8 cellular contexts compared by ENCODE assay signal in genomic region chr1:163321311-163322305, GRCh38. TPM values are rescaled to one million over a fixed set of nuclear protein-coding genes. Genes with fewer than 3 reads are reported as not detected.
A peak's percentile ranks its signal among the peaks of the same experiment; 100 is the strongest.
DNase-seq lines count a peak whose midpoint lies in the region; ATAC-seq and TF ChIP-seq lines count a peak whose summit lies in the region.

Gene NUF2, plus strand, starts transcription at chr1:163321954. Its CDS starts 4,098 bp downstream, at chr1:163326052.

- POLR2A ChIA-PET in CD8-positive, alpha-beta memory T cell (lab: Charles Lee), result no interaction called here

- TF ChIP-seq CTCF in lung (IDR thresholded peaks at IDR 0.05; ENCODE audit: control extremely low read depth, extremely low read depth), result no peak

- peaks cover 0 to 9% (median 0%) of the 10 kb centered on the region in 3 donors for H3K36me3 Mint-ChIP-seq in CD8-positive, alpha-beta memory T cell

- peak; percentile 93 to 96 (median 95) for DNase-seq in CD8-positive, alpha-beta memory T cell
- DNase-seq in HS-5 (ENCODE audit: low read depth), result peak; percentile 91
- DNase-seq in NK-92 treated with Interleukin-12 subunit alpha and Interleukin-12 subunit beta, amount 100 ng/mL, for 24 hours (lab: John Stamatoyannopoulos, UW), result peak; percentile 95
- peak; percentile 99 for DNase-seq in activated CD8-positive, alpha-beta memory T cell treated with anti-CD3 and anti-CD28 coated beads for 24 hours
- DNase-seq in effector CD8-positive, alpha-beta T cell (lab: John Stamatoyannopoulos, UW), result peak; percentile 93
- peak; percentile 97 for DNase-seq in lung (ENCODE audit: low spot score)
- peak; percentile 91 to 95 (median 93) for DNase-seq in stimulated activated CD4-positive, alpha-beta T cell treated with anti-CD3 and anti-CD28 coated beads, TNF-alpha, amount 100 ng/mL, for 4 hours (ENCODE audit: low read depth in 3 of 3)

- H3K27ac Mint-ChIP-seq in CD8-positive, alpha-beta memory T cell, result peak within 1 kb of the TSS; percentile 91 to 99 (median 96)

- WGBS in lung, 2 donors, result 0 to 1% methylated on average over 58 of the region's 58 CpGs

- no peaks in the 10 kb centered on the region for H3K36me3 ChIP-seq in CD8-positive, alpha-beta memory T cell (ENCODE audit: insufficient read depth, low read length)
- peaks cover 3 to 5% of the 10 kb centered on the region in 2 donors for H3K36me3 ChIP-seq in lung (ENCODE audit: control insufficient read depth in 2 of 2, insufficient read depth in 2 of 2, low read length in 2 of 2)

- no peaks in the 10 kb centered on the region for H3K27me3 ChIP-seq in CD8-positive, alpha-beta memory T cell (ENCODE audit: insufficient read depth, low read length, poor library complexity, severe bottlenecking)
- H3K27me3 ChIP-seq in lung (ENCODE audit: control insufficient read depth, insufficient read depth), result no peaks in the 10 kb centered on the region

- peak; percentile 93 for ATAC-seq in GM19468 (IDR thresholded peaks at IDR 0.05; ENCODE audit: extremely low read depth, unreplicated experiment)
- ATAC-seq in lung (ENCODE audit: insufficient read depth, low FRiP score), result peak; percentile 99

- H3K4me1 Mint-ChIP-seq in CD8-positive, alpha-beta memory T cell, result peaks cover 21 to 25% (median 24%) of the 10 kb centered on the region in 3 donors

- CTCF ChIA-PET in CD8-positive, alpha-beta memory T cell (lab: Charles Lee), result interaction anchor here (1.2 to 1.4 kb wide), 2 partner anchors 468 to 474 kb away, joined by 4 to 5 read pairs; no protein-coding TSS in a partner anchor

- peak within 1 kb of the TSS; percentile 88 to 97 (median 94) for H3K4me3 Mint-ChIP-seq in CD8-positive, alpha-beta memory T cell

- H3K4me1 ChIP-seq in CD8-positive, alpha-beta memory T cell (ENCODE audit: insufficient read depth, low read length), result peaks cover 21% of the 10 kb centered on the region
- peaks cover 0 to 5% of the 10 kb centered on the region in 2 donors for H3K4me1 ChIP-seq in lung (ENCODE audit: control insufficient read depth in 2 of 2, insufficient read depth in 2 of 2, low read length in 2 of 2)

- H3K9me3 Mint-ChIP-seq in CD8-positive, alpha-beta memory T cell, result no peaks in the 10 kb centered on the region

- peak within 1 kb of the TSS; percentile 62 for H3K27ac ChIP-seq in CD8-positive, alpha-beta memory T cell (ENCODE audit: low read depth, low read length)
- peak within 1 kb of the TSS; percentile 3 to 67 for H3K27ac ChIP-seq in lung (ENCODE audit: low read depth in 1 of 2, low read length in 1 of 2)

- no peaks in the 10 kb centered on the region for H3K9me3 ChIP-seq in CD8-positive, alpha-beta memory T cell (ENCODE audit: low read length)
- no peaks in the 10 kb centered on the region for H3K9me3 ChIP-seq in lung (ENCODE audit: control insufficient read depth in 2 of 2, insufficient read depth in 1 of 2, low read length in 1 of 2)

- H3K4me3 ChIP-seq in CD8-positive, alpha-beta memory T cell (ENCODE audit: low read length), result peak within 1 kb of the TSS; percentile 61
- H3K4me3 ChIP-seq in lung, result peak within 1 kb of the TSS; percentile 77

- peaks cover 0 to 3% of the 10 kb centered on the region in 2 donors for H3K27me3 Mint-ChIP-seq in CD8-positive, alpha-beta memory T cell

RNA-seq across cellular contexts. Expression of gene NUF2, which starts in this region (rescaled TPM):
- 10 to 100 TPM; 26.1 to 28.5 TPM for total RNA-seq in CD8-positive, alpha-beta memory T cell
- polyA plus RNA-seq in CD8-positive, alpha-beta memory T cell, result 0.99 TPM
- 1 to 10 TPM; 1.2 to 7.2 TPM for total RNA-seq in lung
- 1 to 10 TPM; 1.3 to 3.0 TPM for polyA plus RNA-seq in lung

Comparison
In these comparisons a context has a peak if more than half of its experiments do, and no peak if none do; other contexts are left out.
1. Peak in every context shown above with its lines: DNase-seq, ATAC-seq, H3K4me3 ChIP-seq and H3K27ac ChIP-seq.